In the genomic region with DNA sequence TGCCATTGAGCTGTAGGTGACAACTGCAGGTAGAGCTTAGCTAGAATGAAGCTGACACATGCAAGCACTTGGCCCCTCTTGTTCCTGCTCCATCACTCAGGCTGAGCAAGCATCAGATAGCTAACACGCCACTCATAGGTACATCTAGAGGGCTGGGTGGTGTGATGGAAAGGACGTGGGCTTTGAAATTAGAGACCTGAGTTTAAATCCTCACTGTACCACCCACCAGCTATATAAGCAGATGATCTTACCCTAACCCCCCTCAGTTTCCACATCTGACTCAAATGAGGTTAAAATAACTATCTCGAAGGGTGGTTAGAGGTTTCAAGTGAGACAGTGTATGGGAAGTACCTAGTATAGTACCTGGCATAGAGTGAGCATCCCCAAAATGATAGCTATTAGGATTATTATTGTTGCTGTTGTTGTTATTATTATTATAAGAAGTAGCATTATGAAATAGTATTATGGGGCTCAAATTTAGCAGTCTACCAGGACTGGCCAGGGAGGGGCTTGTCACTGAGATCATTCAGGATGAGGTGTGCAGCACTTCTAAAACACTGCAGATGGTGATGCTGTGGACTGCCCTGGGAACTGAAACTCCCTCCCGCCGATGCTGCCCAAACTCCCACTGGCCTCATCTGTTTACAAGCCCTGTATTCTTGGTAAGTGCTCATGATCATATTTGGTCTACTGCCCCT, we compare ENCODE assay signal across 13 cellular contexts. TPM values are rescaled to one million over a fixed set of nuclear protein-coding genes. Genes with fewer than 3 reads are reported as not detected.
DNase-seq lines count a peak whose midpoint lies in the region; ATAC-seq and TF ChIP-seq lines count a peak whose summit lies in the region.
"Had no signal": no experiment of that assay in that cellular context is flagged by ENCODE, and none has a peak within 500 bp of the region (broad histone marks: within the 10 kb centered on the region; RNA-seq: fewer than 3 reads in every experiment).

No MANE protein-coding gene starts in this region.

- CTCF ChIA-PET in activated CD8-positive, alpha-beta memory T cell treated with anti-CD3 and anti-CD28 coated beads, Interleukin-2, amount 10 ng/mL, durations not matched to agents 7 days and 5 days (lab: Charles Lee): interaction anchor here (1.3 kb wide), 1 partner anchor 9 kb away, joined by 4 read pairs; no protein-coding TSS in a partner anchor

- H3K4me3 Mint-ChIP-seq in activated CD8-positive, alpha-beta memory T cell treated with anti-CD3 and anti-CD28 coated beads, Interleukin-2, amount 10 ng/mL, durations not matched to agents 7 days and 5 days: no peak overlapping the region
- no peak overlapping the region for H3K4me3 Mint-ChIP-seq in activated CD4-positive, alpha-beta T cell treated with anti-CD3 and anti-CD28 coated beads, Interleukin-2, amount 10 ng/mL, durations not matched to agents 24 days and 14 days
- H3K4me3 Mint-ChIP-seq: stimulated activated naive CD8-positive, alpha-beta T cell treated with anti-CD3 and anti-CD28 coated beads, Interleukin-15, Interleukin-2, amounts not matched to agents 100 ng/mL and 50 ng/mL, for 24 hours; WTC11 had no signal

- DNase-seq in GM06990 (ENCODE audit: extremely low read depth, insufficient read length) (peak; percentile 80), DMS153 (lab: John Stamatoyannopoulos, UW) (no peak), NCI-H1436 treated with DMSO at 0.1 percent for 48 hours (lab: John Stamatoyannopoulos, UW) (no peak)
- DNase-seq in activated CD8-positive, alpha-beta memory T cell treated with anti-CD3 and anti-CD28 coated beads, Interleukin-2, amount 10 ng/mL, durations not matched to agents 7 days and 5 days: no peak
- no peak for DNase-seq in activated CD4-positive, alpha-beta T cell treated with anti-CD3 and anti-CD28 coated beads, Interleukin-2, amount 10 ng/mL, durations not matched to agents 24 days and 14 days
- DNase-seq: GF-D8, NCI-H187 treated with DMSO at 0.1 percent for 48 hours had no signal

- H3K9me3 Mint-ChIP-seq in activated CD8-positive, alpha-beta memory T cell treated with anti-CD3 and anti-CD28 coated beads, Interleukin-2, amount 10 ng/mL, durations not matched to agents 7 days and 5 days (ENCODE audit: low read depth): no peaks in the 10 kb centered on the region
- no peaks in the 10 kb centered on the region for H3K9me3 Mint-ChIP-seq in activated CD4-positive, alpha-beta T cell treated with anti-CD3 and anti-CD28 coated beads, Interleukin-2, amount 10 ng/mL, durations not matched to agents 24 days and 14 days
- H3K9me3 Mint-ChIP-seq: stimulated activated naive CD8-positive, alpha-beta T cell treated with anti-CD3 and anti-CD28 coated beads, Interleukin-15, Interleukin-2, amounts not matched to agents 100 ng/mL and 50 ng/mL, for 24 hours; WTC11 had no signal

- H3K27me3 Mint-ChIP-seq in activated CD8-positive, alpha-beta memory T cell treated with anti-CD3 and anti-CD28 coated beads, Interleukin-2, amount 10 ng/mL, durations not matched to agents 7 days and 5 days: no peaks in the 10 kb centered on the region
- no peaks in the 10 kb centered on the region for H3K27me3 Mint-ChIP-seq in activated CD4-positive, alpha-beta T cell treated with anti-CD3 and anti-CD28 coated beads, Interleukin-2, amount 10 ng/mL, durations not matched to agents 24 days and 14 days
- H3K27me3 Mint-ChIP-seq: stimulated activated naive CD8-positive, alpha-beta T cell treated with anti-CD3 and anti-CD28 coated beads, Interleukin-15, Interleukin-2, amounts not matched to agents 100 ng/mL and 50 ng/mL, for 24 hours had no signal

- peak overlapping the region; percentile 22; the same call in 1 of the 2 replicates for H3K4me3 ChIP-seq in GM06990 (replicated peaks; ENCODE audit: low read depth, low read length)

- intact Hi-C loops in activated CD4-positive, alpha-beta T cell treated with anti-CD3 and anti-CD28 coated beads, Interleukin-2, amount 10 ng/mL, durations not matched to agents 24 days and 14 days (cut with micrococcal nuclease): no loop called here

- H3K27me3 ChIP-seq in GM06990 (replicated peaks; ENCODE audit: control insufficient read depth, insufficient read depth, low read length): no peaks in the 10 kb centered on the region

- no peak overlapping the region for H3K27ac Mint-ChIP-seq in activated CD8-positive, alpha-beta memory T cell treated with anti-CD3 and anti-CD28 coated beads, Interleukin-2, amount 10 ng/mL, durations not matched to agents 7 days and 5 days
- no peak overlapping the region for H3K27ac Mint-ChIP-seq in activated CD4-positive, alpha-beta T cell treated with anti-CD3 and anti-CD28 coated beads, Interleukin-2, amount 10 ng/mL, durations not matched to agents 24 days and 14 days
- H3K27ac Mint-ChIP-seq: stimulated activated naive CD8-positive, alpha-beta T cell treated with anti-CD3 and anti-CD28 coated beads, Interleukin-15, Interleukin-2, amounts not matched to agents 100 ng/mL and 50 ng/mL, for 24 hours; WTC11 had no signal

- ATAC-seq in GM18907 (IDR thresholded peaks at IDR 0.05; ENCODE audit: unreplicated experiment) (peak; percentile 81), GM21717 (IDR thresholded peaks at IDR 0.05; ENCODE audit: unreplicated experiment) (peak; percentile 81), HG03159 (IDR thresholded peaks at IDR 0.05; ENCODE audit: unreplicated experiment) (peak; percentile 67)
- no peak for ATAC-seq in activated CD8-positive, alpha-beta memory T cell treated with anti-CD3 and anti-CD28 coated beads, Interleukin-2, amount 10 ng/mL, durations not matched to agents 7 days and 5 days
- ATAC-seq: WTC11 had no signal

- no peaks in the 10 kb centered on the region for H3K36me3 Mint-ChIP-seq in activated CD8-positive, alpha-beta memory T cell treated with anti-CD3 and anti-CD28 coated beads, Interleukin-2, amount 10 ng/mL, durations not matched to agents 7 days and 5 days
- no peaks in the 10 kb centered on the region for H3K36me3 Mint-ChIP-seq in activated CD4-positive, alpha-beta T cell treated with anti-CD3 and anti-CD28 coated beads, Interleukin-2, amount 10 ng/mL, durations not matched to agents 24 days and 14 days (ENCODE audit: low read depth)
- H3K36me3 Mint-ChIP-seq: WTC11 had no signal

- H3K4me1 Mint-ChIP-seq in activated CD8-positive, alpha-beta memory T cell treated with anti-CD3 and anti-CD28 coated beads, Interleukin-2, amount 10 ng/mL, durations not matched to agents 7 days and 5 days: peaks cover 4% of the 10 kb centered on the region
- no peaks in the 10 kb centered on the region for H3K4me1 Mint-ChIP-seq in activated CD4-positive, alpha-beta T cell treated with anti-CD3 and anti-CD28 coated beads, Interleukin-2, amount 10 ng/mL, durations not matched to agents 24 days and 14 days
- H3K4me1 Mint-ChIP-seq: WTC11 had no signal

- no peaks in the 10 kb centered on the region for H3K36me3 ChIP-seq in GM06990 (ENCODE audit: control insufficient read depth, insufficient read depth, low read length)

- TF ChIP-seq CTCF in GM06990 (IDR thresholded peaks at IDR 0.05; ENCODE audit: insufficient read depth, low read length, poor library complexity, severe bottlenecking): no peak

RNA-seq across cellular contexts. Expression of gene REELD1, which starts 59.0 kb away (rescaled TPM):
- under 1 TPM in 1 of 2 experiments, not detected in 1; 0.45 TPM for total RNA-seq in activated CD8-positive, alpha-beta memory T cell treated with anti-CD3 and anti-CD28 coated beads, Interleukin-2, amount 10 ng/mL, durations not matched to agents 7 days and 5 days
- not detected in 2 replicates for total RNA-seq in activated CD4-positive, alpha-beta T cell treated with anti-CD3 and anti-CD28 coated beads, Interleukin-2, amount 10 ng/mL, durations not matched to agents 24 days and 14 days
- total RNA-seq: skeletal muscle tissue, WTC11 had no signal
